Comparison of ENCODE assay signal across 15 cellular contexts in the genomic region with DNA sequence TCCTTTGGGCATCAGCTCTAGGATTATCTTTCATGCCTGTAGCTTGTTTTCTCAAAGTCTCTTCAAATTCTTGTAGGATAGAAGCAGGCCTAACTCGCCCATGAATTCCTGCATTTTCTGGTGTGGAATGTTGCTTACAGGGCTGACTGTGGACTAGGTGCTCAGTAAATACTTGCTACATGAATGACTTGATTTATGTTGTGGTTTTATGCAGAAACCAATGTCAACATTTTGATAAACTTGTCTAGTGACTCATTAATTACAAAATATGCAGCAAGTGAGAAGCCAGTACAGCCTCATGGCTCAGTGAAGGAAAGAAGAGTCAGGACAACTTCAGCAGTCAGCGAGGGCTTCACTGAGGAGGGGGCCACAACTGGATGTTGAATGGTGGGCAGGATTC.
A peak's percentile ranks its signal among the peaks of the same experiment; 100 is the strongest.
DNase-seq lines count a peak whose midpoint lies in the region; ATAC-seq and TF ChIP-seq lines count a peak whose summit lies in the region.
"Had no signal": no experiment of that assay in that cellular context is flagged by ENCODE, and none has a peak within 500 bp of the region (broad histone marks: within the 10 kb centered on the region; RNA-seq: fewer than 3 reads in every experiment).

No MANE protein-coding gene starts in this region.

- no peaks in the 10 kb centered on the region for H3K36me3 Mint-ChIP-seq in activated CD8-positive, alpha-beta memory T cell treated with anti-CD3 and anti-CD28 coated beads, Interleukin-2, amount 10 ng/mL, durations not matched to agents 7 days and 5 days
- no peaks in the 10 kb centered on the region for H3K36me3 Mint-ChIP-seq in type B pancreatic cell

- intact Hi-C loops in esophagus squamous epithelium (cut with DNase I), result no loop called here

- H3K9me3 ChIP-seq in SJSA1 (replicated peaks) (no peaks in the 10 kb centered on the region), esophagus squamous epithelium (no peaks in the 10 kb centered on the region)
- no peaks in the 10 kb centered on the region for H3K9me3 ChIP-seq in effector memory CD4-positive, alpha-beta T cell (ENCODE audit: control insufficient read depth, low read length)
- H3K9me3 ChIP-seq: ascending aorta, gastroesophageal sphincter, upper lobe of right lung had no signal

- H3K4me1 Mint-ChIP-seq in activated CD8-positive, alpha-beta memory T cell treated with anti-CD3 and anti-CD28 coated beads, Interleukin-2, amount 10 ng/mL, durations not matched to agents 7 days and 5 days, result no peaks in the 10 kb centered on the region
- H3K4me1 Mint-ChIP-seq in type B pancreatic cell (ENCODE audit: unreplicated experiment), result peaks cover 30% of the 10 kb centered on the region

- H3K27ac ChIP-seq in SJSA1 (peak overlapping the region; percentile 63), esophagus squamous epithelium (no peak overlapping the region)
- no peak overlapping the region for H3K27ac ChIP-seq in effector memory CD4-positive, alpha-beta T cell (ENCODE audit: insufficient read depth, low read length, poor library complexity, severe bottlenecking)
- H3K27ac ChIP-seq: gastroesophageal sphincter, upper lobe of right lung had no signal

- no peak for ATAC-seq in activated CD8-positive, alpha-beta memory T cell treated with anti-CD3 and anti-CD28 coated beads, Interleukin-2, amount 10 ng/mL, durations not matched to agents 7 days and 5 days
- ATAC-seq: gastroesophageal sphincter, left lobe of liver, upper lobe of right lung had no signal

- H3K27ac Mint-ChIP-seq in activated CD8-positive, alpha-beta memory T cell treated with anti-CD3 and anti-CD28 coated beads, Interleukin-2, amount 10 ng/mL, durations not matched to agents 7 days and 5 days, result no peak overlapping the region
- peak overlapping the region; percentile 63 for H3K27ac Mint-ChIP-seq in type B pancreatic cell
- H3K27ac Mint-ChIP-seq: T-helper 2 cell treated with Interferon-gamma antibody and Interleukin-4, amounts not matched to agents 5 μg/mL and 100 μg/mL, for 36 hours had no signal

- peaks cover 7% of the 10 kb centered on the region for H3K27me3 Mint-ChIP-seq in activated CD8-positive, alpha-beta memory T cell treated with anti-CD3 and anti-CD28 coated beads, Interleukin-2, amount 10 ng/mL, durations not matched to agents 7 days and 5 days
- H3K27me3 Mint-ChIP-seq in type B pancreatic cell, result peaks cover 3% of the 10 kb centered on the region

- no peaks in the 10 kb centered on the region for H3K36me3 ChIP-seq in SJSA1
- H3K36me3 ChIP-seq in esophagus squamous epithelium, result no peaks in the 10 kb centered on the region
- H3K36me3 ChIP-seq in effector memory CD4-positive, alpha-beta T cell (ENCODE audit: control insufficient read depth, insufficient read depth, low read length), result no peaks in the 10 kb centered on the region
- H3K36me3 ChIP-seq: ascending aorta, gastroesophageal sphincter, upper lobe of right lung had no signal

- H3K4me1 ChIP-seq in SJSA1 (replicated peaks) (peaks cover 72% of the 10 kb centered on the region), esophagus squamous epithelium (no peaks in the 10 kb centered on the region)
- H3K4me1 ChIP-seq in effector memory CD4-positive, alpha-beta T cell (ENCODE audit: control insufficient read depth, insufficient read depth, low read length, poor library complexity, severe bottlenecking), result no peaks in the 10 kb centered on the region
- H3K4me1 ChIP-seq: gastroesophageal sphincter, upper lobe of right lung had no signal

- no peak for TF ChIP-seq CTCF in fibroblast of mammary gland (conservative IDR thresholded peaks at IDR 0.05; ENCODE audit: control insufficient read depth, insufficient read depth, low read depth, low read length)
- no peak for TF ChIP-seq CTCF in type B pancreatic cell (conservative IDR thresholded peaks at IDR 0.05)
- TF ChIP-seq CTCF in esophagus squamous epithelium (IDR thresholded peaks at IDR 0.05), result no peak

- DNase-seq in activated CD8-positive, alpha-beta memory T cell treated with anti-CD3 and anti-CD28 coated beads, Interleukin-2, amount 10 ng/mL, durations not matched to agents 7 days and 5 days, result peak; percentile 9
- no peak for DNase-seq in activated CD8-positive, alpha-beta memory T cell treated with anti-CD3 and anti-CD28 coated beads, Interleukin-2, amount 50 U/mL, for 48 hours
- DNase-seq in SJSA1 (ENCODE audit: low read depth in 1 of 2, low spot score in 2 of 2) (peak; percentile 73 to 87), fibroblast of mammary gland (ENCODE audit: low read depth) (peak; percentile 90), type B pancreatic cell (ENCODE audit: extremely low spot score, unreplicated experiment) (no peak), esophagus squamous epithelium (lab: John Stamatoyannopoulos, UW) (no peak)
- no peak for DNase-seq in stimulated activated CD4-positive, alpha-beta T cell treated with anti-CD3 and anti-CD28 coated beads, Interleukin-4, amount 100 ng/mL, for 24 hours
- no peak for DNase-seq in effector memory CD4-positive, alpha-beta T cell
- DNase-seq: 8988T, nucleus accumbens, upper lobe of right lung had no signal

- no peak for TF ChIP-seq POLR2A in esophagus squamous epithelium (IDR thresholded peaks at IDR 0.05)

- CTCF ChIA-PET in activated CD8-positive, alpha-beta memory T cell treated with anti-CD3 and anti-CD28 coated beads, Interleukin-2, amount 10 ng/mL, durations not matched to agents 7 days and 5 days (lab: Charles Lee), result no interaction called here

- 41 to 69% methylated on average over 2 of the region's 2 CpGs for WGBS in esophagus squamous epithelium, 2 donors

- no peaks in the 10 kb centered on the region for H3K27me3 ChIP-seq in SJSA1 (replicated peaks)
- peaks cover 0 to 3% (median 0%) of the 10 kb centered on the region in 4 donors for H3K27me3 ChIP-seq in esophagus squamous epithelium
- H3K27me3 ChIP-seq in effector memory CD4-positive, alpha-beta T cell (replicated peaks; ENCODE audit: control insufficient read depth, insufficient read depth, low read length, poor library complexity, severe bottlenecking), result no peaks in the 10 kb centered on the region
- H3K27me3 ChIP-seq: ascending aorta, gastroesophageal sphincter, upper lobe of right lung had no signal

- no peak overlapping the region for H3K4me3 Mint-ChIP-seq in activated CD8-positive, alpha-beta memory T cell treated with anti-CD3 and anti-CD28 coated beads, Interleukin-2, amount 10 ng/mL, durations not matched to agents 7 days and 5 days
- no peak overlapping the region for H3K4me3 Mint-ChIP-seq in type B pancreatic cell
- H3K4me3 Mint-ChIP-seq: T-helper 2 cell treated with Interferon-gamma antibody and Interleukin-4, amounts not matched to agents 5 μg/mL and 100 μg/mL, for 36 hours had no signal

- no peaks in the 10 kb centered on the region for H3K9me3 Mint-ChIP-seq in activated CD8-positive, alpha-beta memory T cell treated with anti-CD3 and anti-CD28 coated beads, Interleukin-2, amount 10 ng/mL, durations not matched to agents 7 days and 5 days (ENCODE audit: low read depth)
- peaks cover 12% of the 10 kb centered on the region for H3K9me3 Mint-ChIP-seq in type B pancreatic cell
- H3K9me3 Mint-ChIP-seq: T-helper 2 cell treated with Interferon-gamma antibody and Interleukin-4, amounts not matched to agents 5 μg/mL and 100 μg/mL, for 36 hours had no signal

- H3K4me3 ChIP-seq in SJSA1 (no peak overlapping the region), fibroblast of mammary gland (ENCODE audit: control insufficient read depth, low read depth, low read length) (no peak overlapping the region), esophagus squamous epithelium (no peak overlapping the region)
- H3K4me3 ChIP-seq in effector memory CD4-positive, alpha-beta T cell (ENCODE audit: insufficient read depth, low read depth, low read length, poor library complexity, severe bottlenecking), result no peak overlapping the region
- H3K4me3 ChIP-seq: ascending aorta, gastroesophageal sphincter, upper lobe of right lung had no signal

Comparison
In these comparisons a context has a peak if more than half of its experiments do, and no peak if none do; other contexts are left out.
1. DNase-seq: peak in activated CD8-positive, alpha-beta memory T cell treated with anti-CD3 and anti-CD28 coated beads, Interleukin-2, amount 10 ng/mL, durations not matched to agents 7 days and 5 days (single experiment), SJSA1 (2 of 2) and fibroblast of mammary gland (single experiment); none in activated CD8-positive, alpha-beta memory T cell treated with anti-CD3 and anti-CD28 coated beads, Interleukin-2, amount 50 U/mL, for 48 hours (single experiment), type B pancreatic cell (single experiment), stimulated activated CD4-positive, alpha-beta T cell treated with anti-CD3 and anti-CD28 coated beads, Interleukin-4, amount 100 ng/mL, for 24 hours (single experiment), esophagus squamous epithelium (single experiment) and effector memory CD4-positive, alpha-beta T cell (0 of 3).